Comparison of ENCODE assay signal across 6 cellular contexts in genomic region chr2:190335584-190335983, GRCh38. TPM values are rescaled to one million over a fixed set of nuclear protein-coding genes. Genes with fewer than 3 reads are reported as not detected.
A peak's percentile ranks its signal among the peaks of the same experiment; 100 is the strongest.
DNase-seq lines count a peak whose midpoint lies in the region; ATAC-seq, FAIRE-seq and TF ChIP-seq lines count a peak whose summit lies in the region.
"Not testable (repeated sequence)": the region's sequence is repeated elsewhere in the genome, so short reads cannot be mapped to it uniquely, and the experiment has no call there.

No MANE protein-coding gene starts in this region.

- not testable (repeated sequence) for H3K9me3 ChIP-seq in K562 (replicated peaks; ENCODE audit: control insufficient read depth, insufficient read depth, low read depth, low read length); left ventricle myocardium inferior (replicated peaks); HepG2 (ENCODE audit: low read length); right lobe of liver; spleen

- TF ChIP-seq EP300 in K562 (IDR thresholded peaks at IDR 0.05; ENCODE audit: low read length); HepG2 (IDR thresholded peaks at IDR 0.05; ENCODE audit: low read depth in 2 of 2, low read length in 2 of 2); HepG2 (CRISPR knock-in tag; IDR thresholded peaks at IDR 0.05; ENCODE audit: borderline replicate concordance): not testable (repeated sequence)

- not testable (repeated sequence) for BruUV-seq in K562 (replicated peaks; lab: Mats Ljungman, UMichigan); HepG2 (replicated peaks; lab: Mats Ljungman, UMichigan)

- POLR2A ChIA-PET in K562 (lab: Yijun Ruan, JAX), result not testable (repeated sequence)
- POLR2A ChIA-PET in HepG2 (lab: Yijun Ruan, JAX), result interaction anchor here (0.9 to 1.2 kb wide), 2 partner anchors 16 to 17 kb away, joined by 3 read pairs; partner anchors contain the start of gene HIBCH

- not testable (repeated sequence) for H4K20me1 ChIP-seq in K562 (replicated peaks; ENCODE audit: control insufficient read depth, insufficient read depth, low read length); HepG2 (ENCODE audit: insufficient read depth, low read length)

- not testable (repeated sequence) for H3K79me2 ChIP-seq in K562 (ENCODE audit: control insufficient read depth, insufficient read depth, low read length); HepG2 (ENCODE audit: insufficient read depth, low read length)

- in situ Hi-C loops in K562 (cut with MboI), result not testable (repeated sequence)
- in situ Hi-C loops in HepG2 (cut with HindIII; ENCODE audit: extremely low pct_ligation_motif_present, low pct_unique_long_range_greater_than_20kb), result loop anchor here (25.0 kb wide), 1 partner anchor 177 kb away; no protein-coding TSS in a partner anchor

- not testable (repeated sequence) for TF ChIP-seq RAD21 in K562 (CRISPR knock-in tag; conservative IDR thresholded peaks at IDR 0.05 in 1 of 2, IDR thresholded peaks at IDR 0.05 in 1 of 2); HepG2 (CRISPR knock-in tag; IDR thresholded peaks at IDR 0.05)

- intact Hi-C loops in K562 (cut with micrococcal nuclease), result loop anchor here (2.0 to 10.0 kb wide), 3 partner anchors 17 to 469 kb away; no protein-coding TSS in a partner anchor
- intact Hi-C loops in left ventricle myocardium inferior (cut with micrococcal nuclease); right lobe of liver (cut with DNase I); spleen (cut with DNase I; ENCODE audit: low total_unique reads): not testable (repeated sequence)
- intact Hi-C loops in HepG2 (cut with micrococcal nuclease; ENCODE audit: unreplicated experiment), result loop anchor here (2.0 to 10.0 kb wide), 3 partner anchors 15 to 679 kb away; partner anchors contain the start of genes NAB1 and STAT1

- FAIRE-seq in GM12891 (lab: Jason Lieb, UNC) (peak; percentile 54), K562 (lab: Jason Lieb, UNC) (peak; percentile 48)
- not testable (repeated sequence) for FAIRE-seq in HepG2 (lab: Jason Lieb, UNC)

- peak overlapping the region; percentile 1; the same call in 1 of the 2 replicates for H2AFZ ChIP-seq in K562 (ENCODE audit: low read depth, low read length)
- H2AFZ ChIP-seq in HepG2 (ENCODE audit: low read length), result not testable (repeated sequence)

- H3K9ac ChIP-seq in K562 (ENCODE audit: insufficient read depth in 1 of 2, low read depth in 2 of 2, low read length in 2 of 2), result peak overlapping the region in 1 of 2 experiments; percentile 72; a peak in 2 of 4 replicates
- peak overlapping the region; percentile 65; the same call in 1 of the 2 replicates for H3K9ac ChIP-seq in HepG2 (ENCODE audit: insufficient read depth, low read depth, low read length)

- not testable (repeated sequence) for H3K27me3 ChIP-seq in K562 (ENCODE audit: control insufficient read depth in 2 of 2, insufficient read depth in 2 of 2, low read length in 2 of 2); left ventricle myocardium inferior (ENCODE audit: low read depth); HepG2 (ENCODE audit: control insufficient read depth in 1 of 2, insufficient read depth in 2 of 2, low read length in 2 of 2); right lobe of liver; spleen (replicated peaks in 1 of 7)

- H3K4me2 ChIP-seq in K562 (ENCODE audit: insufficient read depth, low read length), result peak overlapping the region; percentile 76; the same call in 1 of the 2 replicates
- H3K4me2 ChIP-seq in HepG2 (ENCODE audit: low read depth, low read length), result peak overlapping the region; percentile 83

- peaks cover 5 to 14% of the 10 kb centered on the region in 2 experiments; a peak in 4 of 5 replicates for H3K4me1 ChIP-seq in K562 (replicated peaks in 1 of 2; ENCODE audit: control insufficient read depth in 2 of 2, insufficient read depth in 2 of 2, low read length in 2 of 2)
- peaks cover 18% of the 10 kb centered on the region for H3K4me1 ChIP-seq in left ventricle myocardium inferior
- peaks cover 59% of the 10 kb centered on the region for H3K4me1 ChIP-seq in HepG2 (ENCODE audit: insufficient read depth, low read length)
- H3K4me1 ChIP-seq in right lobe of liver, result peaks cover 0 to 19% (median 5%) of the 10 kb centered on the region in 4 donors
- H3K4me1 ChIP-seq in spleen, result not testable (repeated sequence)

- H3K36me3 ChIP-seq in K562 (ENCODE audit: control insufficient read depth, insufficient read depth, low read length); left ventricle myocardium inferior; HepG2 (replicated peaks in 1 of 2; ENCODE audit: control insufficient read depth in 1 of 2, insufficient read depth in 2 of 2, low read length in 2 of 2); right lobe of liver; spleen: not testable (repeated sequence)

- H3K9me1 ChIP-seq in K562 (ENCODE audit: control insufficient read depth, insufficient read depth, low read length), result not testable (repeated sequence)

- H3K4me3 ChIP-seq in K562 (peak overlapping the region; percentile 31; the same call in 1 of the 2 replicates), HepG2 (replicated peaks in 1 of 3; ENCODE audit: insufficient read depth in 1 of 3, low read depth in 2 of 3, low read length in 3 of 3) (peak overlapping the region; percentile 59 to 70 (median 67); a peak in 4 of 6 replicates), right lobe of liver (peak overlapping the region in 2 of 3 donors; percentile 50 to 55), spleen (peak overlapping the region in 1 of 8 donors; percentile 46)
- not testable (repeated sequence) for H3K4me3 ChIP-seq in left ventricle myocardium inferior

- 66% methylated on average over 4 of the region's 4 CpGs for WGBS in K562 (ENCODE audit: insufficient coverage, low coverage, missing lambda C conversion rate)
- WGBS in HepG2 (ENCODE audit: low lambda C conversion rate), result 85% methylated on average over 4 of the region's 4 CpGs
- 85% methylated on average over 4 of the region's 4 CpGs for WGBS in right lobe of liver (ENCODE audit: insufficient coverage, low coverage, low lambda C conversion rate, missing lambda C conversion rate)
- 92 to 98% (median 94%) methylated on average over 4 of the region's 4 CpGs for WGBS in spleen, 5 donors

- TF ChIP-seq POLR2A in GM12891 (IDR thresholded peaks at IDR 0.05; ENCODE audit: low read depth, low read length); K562 (conservative IDR thresholded peaks at IDR 0.05); HepG2 (IDR thresholded peaks at IDR 0.05; ENCODE audit: insufficient read depth in 1 of 2, low read depth in 2 of 2, low read length in 2 of 2); right lobe of liver (IDR thresholded peaks at IDR 0.05); spleen (IDR thresholded peaks at IDR 0.05): not testable (repeated sequence)

- peak overlapping the region; percentile 82; the same call in 2 of the 3 replicates for H3K27ac ChIP-seq in K562 (ENCODE audit: extremely low read depth, low read depth, low read length)
- H3K27ac ChIP-seq in left ventricle myocardium inferior (replicated peaks), result peak overlapping the region; percentile 46
- peak overlapping the region; percentile 84 for H3K27ac ChIP-seq in HepG2 (ENCODE audit: extremely low read length, insufficient read depth, low read length)
- H3K27ac ChIP-seq in right lobe of liver, result peak overlapping the region; percentile 34 to 91 (median 84)
- peak overlapping the region in 7 of 8 donors; percentile 15 to 83 (median 75) for H3K27ac ChIP-seq in spleen

- DNase-seq in GM12891 (ENCODE audit: insufficient read length, low spot score); K562 (ENCODE audit: extremely low read depth in 1 of 4, low spot score in 3 of 4); left ventricle myocardium inferior; HepG2 (ENCODE audit: low spot score); right lobe of liver; spleen: not testable (repeated sequence)

- not testable (repeated sequence) for ATAC-seq in K562, HepG2, right lobe of liver

- not testable (repeated sequence) for TF ChIP-seq CTCF in K562 (IDR thresholded peaks at IDR 0.05 in 2 of 3, conservative IDR thresholded peaks at IDR 0.05 in 1 of 3; ENCODE audit: insufficient read depth in 2 of 3, low read depth in 1 of 3, low read length in 3 of 3); left ventricle myocardium inferior (IDR thresholded peaks at IDR 0.05; ENCODE audit: borderline replicate concordance); HepG2 (CRISPR knock-in tag; IDR thresholded peaks at IDR 0.05); right lobe of liver (IDR thresholded peaks at IDR 0.05); spleen (IDR thresholded peaks at IDR 0.05 in 8 of 11, conservative IDR thresholded peaks at IDR 0.05 in 3 of 11)

- CTCF ChIA-PET in K562 (lab: Yijun Ruan, JAX; ENCODE audit: low intra/inter-chr PET ratio), result not testable (repeated sequence)
- CTCF ChIA-PET in HepG2 (lab: Yijun Ruan, JAX; ENCODE audit: low intra/inter-chr PET ratio, low total read pairs), result interaction anchor here (1.6 kb wide), 1 partner anchor 16 kb away, joined by 3 read pairs; the partner anchor contains the start of gene HIBCH

RNA-seq across cellular contexts. Expression of gene INPP1, which starts 7.8 kb away (rescaled TPM):
- polyA plus RNA-seq in GM12891 (2012; ENCODE audit: low read depth, missing spikeins), result 8.3 TPM
- total RNA-seq in K562 (2011; cell fraction: chromatin; rRNA removed; ENCODE audit: low replicate concordance), result 3.1 and 5.7 TPM in 2 replicates
- 1.5 and 2.2 TPM in 2 replicates for total RNA-seq in K562 (2011; cell fraction: nucleolus; rRNA removed)
- 2.9 and 4.4 TPM in 2 replicates for total RNA-seq in K562 (2011; cell fraction: nucleoplasm; rRNA removed)
- total RNA-seq in K562 (2014; rRNA removed), result 3.1 and 11.8 TPM in 2 replicates
- total RNA-seq in K562 (2014; rRNA removed; fragmentation: Illumina TruSeq; extraction: Trizol), result 6.6 and 6.7 TPM in 2 replicates
- 3.3 and 4.5 TPM in 2 replicates for total RNA-seq in K562 (2015; rRNA removed; fragmentation: Illumina TruSeq; extraction: Trizol)
- total RNA-seq in K562 (2021), result 5.0 and 5.3 TPM in 2 replicates
- 2.5 and 9.9 TPM in 2 replicates for polyA plus RNA-seq in K562 (2011; rRNA removed)
- 1.6 and 4.4 TPM in 2 replicates for polyA plus RNA-seq in K562 (2011; cell fraction: cytosol; rRNA removed)
- polyA plus RNA-seq in K562 (2011; cell fraction: nucleus; rRNA removed), result 3.6 and 10.5 TPM in 2 replicates
- 3.2 and 6.0 TPM in 2 replicates for polyA plus RNA-seq in K562 (2012)
- 6.5 and 7.7 TPM in 2 replicates for polyA plus RNA-seq in K562 (2014; fragmentation: Illumina TruSeq; extraction: Trizol)
- 1 to 10 TPM; 3.7 to 6.1 TPM for polyA plus RNA-seq in K562 (2014; fragmentation: Nextera tagmentation; extraction: Ambion mirVana)
- polyA plus RNA-seq in K562 (2014; rRNA removed), result 6.3 and 7.7 TPM in 2 replicates
- 1.9 and 8.7 TPM in 2 replicates for polyA minus RNA-seq in K562 (2011; rRNA and poly(A)+ RNA removed)
- 1.6 and 3.5 TPM in 2 replicates for polyA minus RNA-seq in K562 (2011; cell fraction: cytosol; rRNA and poly(A)+ RNA removed)
- polyA minus RNA-seq in K562 (2011; cell fraction: nucleus; rRNA and poly(A)+ RNA removed), result 0.67 and 2.8 TPM in 2 replicates
- total RNA-seq in left ventricle myocardium inferior, result 15.0 TPM
- total RNA-seq in HepG2 (2016; rRNA removed; fragmentation: Illumina TruSeq; extraction: Trizol), result 13.3 and 15.2 TPM in 2 replicates
- 6.0 and 8.5 TPM in 2 replicates for total RNA-seq in HepG2 (2016; cell fraction: cytosol; rRNA removed; fragmentation: Illumina TruSeq; extraction: Trizol; ENCODE audit: low read depth)
- total RNA-seq in HepG2 (2016; cell fraction: insoluble cytoplasmic fraction; rRNA removed; fragmentation: Illumina TruSeq; extraction: Trizol), result 11.4 and 14.0 TPM in 2 replicates
- total RNA-seq in HepG2 (2016; cell fraction: membrane; rRNA removed; fragmentation: Illumina TruSeq; extraction: Trizol), result 12.0 and 14.5 TPM in 2 replicates
- total RNA-seq in HepG2 (2016; cell fraction: nucleus; rRNA removed; fragmentation: Illumina TruSeq; extraction: Trizol), result 6.6 and 8.8 TPM in 2 replicates
- 10.0 and 10.5 TPM in 2 replicates for polyA plus RNA-seq in HepG2 (2011; rRNA removed)
- polyA plus RNA-seq in HepG2 (2011; cell fraction: cytosol; rRNA removed), result 5.7 and 7.3 TPM in 2 replicates
- 10.0 and 11.1 TPM in 2 replicates for polyA plus RNA-seq in HepG2 (2011; cell fraction: nucleus; rRNA removed)
- 23.9 and 28.9 TPM in 2 replicates for polyA plus RNA-seq in HepG2 (2012)
- polyA plus RNA-seq in HepG2 (2016; cell fraction: cytosol; fragmentation: Illumina TruSeq; extraction: Trizol; ENCODE audit: low read depth), result 7.9 and 9.4 TPM in 2 replicates
- polyA plus RNA-seq in HepG2 (2016; cell fraction: insoluble cytoplasmic fraction; fragmentation: Illumina TruSeq; extraction: Trizol; ENCODE audit: low read depth), result 18.0 and 18.7 TPM in 2 replicates
- 12.1 and 13.1 TPM in 2 replicates for polyA plus RNA-seq in HepG2 (2016; cell fraction: membrane; fragmentation: Illumina TruSeq; extraction: Trizol; ENCODE audit: low read depth)
- polyA plus RNA-seq in HepG2 (2016; cell fraction: nucleus; fragmentation: Illumina TruSeq; extraction: Trizol; ENCODE audit: insufficient read depth, low read depth), result 22.8 and 23.1 TPM in 2 replicates
- polyA minus RNA-seq in HepG2 (2011; rRNA and poly(A)+ RNA removed; ENCODE audit: low replicate concordance), result 4.8 and 5.3 TPM in 2 replicates
- polyA minus RNA-seq in HepG2 (2011; cell fraction: cytosol; rRNA and poly(A)+ RNA removed), result 8.2 and 11.3 TPM in 2 replicates
- 8.2 and 8.7 TPM in 2 replicates for polyA minus RNA-seq in HepG2 (2011; cell fraction: nucleus; rRNA and poly(A)+ RNA removed)
- total RNA-seq in right lobe of liver, result 10 to 100 TPM; 13.9 to 22.0 (median 14.7) TPM
- 10 to 100 TPM; 23.3 to 52.1 (median 28.6) TPM for total RNA-seq in spleen
- 10 to 100 TPM; 11.6 to 28.1 (median 27.5) TPM for polyA plus RNA-seq in spleen

RNA-seq across cellular contexts. Expression of gene HIBCH, which starts 16.0 kb away (rescaled TPM):
- 22.8 TPM for polyA plus RNA-seq in GM12891 (2012; ENCODE audit: low read depth, missing spikeins)
- total RNA-seq in K562 (2011; cell fraction: chromatin; rRNA removed; ENCODE audit: low replicate concordance), result 22.5 and 54.1 TPM in 2 replicates
- total RNA-seq in K562 (2011; cell fraction: nucleolus; rRNA removed), result 14.1 and 19.7 TPM in 2 replicates
- total RNA-seq in K562 (2011; cell fraction: nucleoplasm; rRNA removed), result 31.6 and 50.0 TPM in 2 replicates
- total RNA-seq in K562 (2014; rRNA removed) (14.9 and 17.0 TPM in 2 replicates), K562 (2014; rRNA removed; fragmentation: Illumina TruSeq; extraction: Trizol) (31.9 and 34.5 TPM in 2 replicates), K562 (2015; rRNA removed; fragmentation: Illumina TruSeq; extraction: Trizol) (20.7 and 24.6 TPM in 2 replicates), K562 (2021) (25.9 and 28.3 TPM in 2 replicates), left ventricle myocardium inferior (24.5 TPM), HepG2 (2016; rRNA removed; fragmentation: Illumina TruSeq; extraction: Trizol) (49.5 and 67.0 TPM in 2 replicates), right lobe of liver (10 to 100 TPM; 20.1 to 93.6 (median 53.6) TPM), spleen (10 to 100 TPM; 20.2 to 38.7 (median 35.6) TPM)
- polyA plus RNA-seq in K562 (2011; rRNA removed) (21.5 and 36.3 TPM in 2 replicates), K562 (2014; fragmentation: Illumina TruSeq; extraction: Trizol) (25.4 and 25.6 TPM in 2 replicates), K562 (2014; fragmentation: Nextera tagmentation; extraction: Ambion mirVana) (10 to 100 TPM; 52.8 to 65.4 TPM), K562 (2014; rRNA removed) (24.0 and 26.1 TPM in 2 replicates), HepG2 (2011; rRNA removed) (17.8 and 18.8 TPM in 2 replicates), spleen (10 to 100 TPM; 12.0 to 15.3 (median 12.9) TPM)
- 2.8 and 5.5 TPM in 2 replicates for polyA plus RNA-seq in K562 (2011; cell fraction: cytosol; rRNA removed)
- 17.5 and 21.0 TPM in 2 replicates for polyA plus RNA-seq in K562 (2011; cell fraction: nucleus; rRNA removed)
- polyA plus RNA-seq in K562 (2012), result 16.8 and 28.2 TPM in 2 replicates
- 28.5 and 33.6 TPM in 2 replicates for polyA minus RNA-seq in K562 (2011; rRNA and poly(A)+ RNA removed)
- polyA minus RNA-seq in K562 (2011; cell fraction: cytosol; rRNA and poly(A)+ RNA removed), result 8.1 and 10.1 TPM in 2 replicates
- polyA minus RNA-seq in K562 (2011; cell fraction: nucleus; rRNA and poly(A)+ RNA removed), result 20.9 and 30.0 TPM in 2 replicates
- total RNA-seq in HepG2 (2016; cell fraction: cytosol; rRNA removed; fragmentation: Illumina TruSeq; extraction: Trizol; ENCODE audit: low read depth), result 9.9 and 10.7 TPM in 2 replicates
- total RNA-seq in HepG2 (2016; cell fraction: insoluble cytoplasmic fraction; rRNA removed; fragmentation: Illumina TruSeq; extraction: Trizol), result 46.9 and 68.2 TPM in 2 replicates
- 11.0 and 12.8 TPM in 2 replicates for total RNA-seq in HepG2 (2016; cell fraction: membrane; rRNA removed; fragmentation: Illumina TruSeq; extraction: Trizol)
- total RNA-seq in HepG2 (2016; cell fraction: nucleus; rRNA removed; fragmentation: Illumina TruSeq; extraction: Trizol), result 64.0 and 64.7 TPM in 2 replicates
- 6.4 and 8.3 TPM in 2 replicates for polyA plus RNA-seq in HepG2 (2011; cell fraction: cytosol; rRNA removed)
- polyA plus RNA-seq in HepG2 (2011; cell fraction: nucleus; rRNA removed), result 14.6 and 25.8 TPM in 2 replicates
- polyA plus RNA-seq in HepG2 (2012), result 27.5 and 40.7 TPM in 2 replicates
- polyA plus RNA-seq in HepG2 (2016; cell fraction: cytosol; fragmentation: Illumina TruSeq; extraction: Trizol; ENCODE audit: low read depth), result 6.9 and 7.7 TPM in 2 replicates
- polyA plus RNA-seq in HepG2 (2016; cell fraction: insoluble cytoplasmic fraction; fragmentation: Illumina TruSeq; extraction: Trizol; ENCODE audit: low read depth), result 63.7 and 68.2 TPM in 2 replicates
- 9.3 and 9.4 TPM in 2 replicates for polyA plus RNA-seq in HepG2 (2016; cell fraction: membrane; fragmentation: Illumina TruSeq; extraction: Trizol; ENCODE audit: low read depth)
- 45.2 and 47.6 TPM in 2 replicates for polyA plus RNA-seq in HepG2 (2016; cell fraction: nucleus; fragmentation: Illumina TruSeq; extraction: Trizol; ENCODE audit: insufficient read depth, low read depth)
- 6.3 and 18.5 TPM in 2 replicates for polyA minus RNA-seq in HepG2 (2011; rRNA and poly(A)+ RNA removed; ENCODE audit: low replicate concordance)
- 8.9 and 9.9 TPM in 2 replicates for polyA minus RNA-seq in HepG2 (2011; cell fraction: cytosol; rRNA and poly(A)+ RNA removed)
- polyA minus RNA-seq in HepG2 (2011; cell fraction: nucleus; rRNA and poly(A)+ RNA removed), result 88.3 and 98.2 TPM in 2 replicates
